In genomic region chr15:80317389-80318169, GRCh38 we compare ENCODE assay signal across 10 cellular contexts.
DNase-seq lines count a peak whose midpoint lies in the region; TF ChIP-seq lines count a peak whose summit lies in the region.
"Had no signal": no experiment of that assay in that cellular context is flagged by ENCODE, and none has a peak within 500 bp of the region (broad histone marks: within the 10 kb centered on the region; RNA-seq: fewer than 3 reads in every experiment).

No MANE protein-coding gene starts in this region.

- TF ChIP-seq EP300 in ovary (IDR thresholded peaks at IDR 0.05) = no peak

- no peak overlapping the region for H3K23ac ChIP-seq in trophoblast cell (ENCODE audit: low read length)

- H2AK5ac ChIP-seq in trophoblast cell (ENCODE audit: low read length) = no peak overlapping the region

- DNase-seq in GM04504 (ENCODE audit: low read depth) = peak; percentile 84
- DNase-seq in RPMI7951 (ENCODE audit: low read depth) = peak; percentile 84
- DNase-seq in fibroblast of peridontal ligament (ENCODE audit: extremely low read depth) = peak; percentile 84
- DNase-seq in trophoblast cell = peak; percentile 5 to 13
- no peak for DNase-seq in OCI-M2 (lab: John Stamatoyannopoulos, UW; ENCODE audit: unreplicated experiment)
- no peak for DNase-seq in NCI-H2196 treated with DMSO at 0.1 percent for 48 hours (lab: John Stamatoyannopoulos, UW; ENCODE audit: unreplicated experiment)
- no peak for DNase-seq in GM19240 (ENCODE audit: insufficient read length, low spot score)
- no peak for DNase-seq in ovary
- DNase-seq: cerebellar nuclear complex had no signal

- H2AFZ ChIP-seq in trophoblast cell (ENCODE audit: insufficient read depth, low read length, poor library complexity) = no peak overlapping the region

- H2BK120ac ChIP-seq in trophoblast cell (ENCODE audit: insufficient read depth, low read length, poor library complexity) = peak overlapping the region; percentile 28

- no peak overlapping the region for H3K18ac ChIP-seq in trophoblast cell (ENCODE audit: low read length)

- H3K4me3 ChIP-seq in trophoblast cell (ENCODE audit: low read depth, low read length) (no peak overlapping the region), ovary (no peak overlapping the region)
- H3K4me3 ChIP-seq: tibial nerve had no signal

- TF ChIP-seq POLR2A in ovary (IDR thresholded peaks at IDR 0.05) = no peak

- H3K9ac ChIP-seq in trophoblast cell (ENCODE audit: low read length) = no peak overlapping the region

- H3K4me2 ChIP-seq in trophoblast cell (ENCODE audit: low read length) = no peak overlapping the region

- H3K4me1 ChIP-seq in trophoblast cell (ENCODE audit: control insufficient read depth in 1 of 2, insufficient read depth in 2 of 2, low read length in 2 of 2) (no peaks in the 10 kb centered on the region), ovary (ENCODE audit: insufficient read depth) (no peaks in the 10 kb centered on the region)

- no peak for TF ChIP-seq CTCF in ovary (IDR thresholded peaks at IDR 0.05)

- no peak overlapping the region for H2BK12ac ChIP-seq in trophoblast cell (ENCODE audit: low read length)

- H3K36me3 ChIP-seq in trophoblast cell (ENCODE audit: control insufficient read depth in 1 of 2, insufficient read depth in 2 of 2, low read length in 2 of 2) (no peaks in the 10 kb centered on the region), ovary (no peaks in the 10 kb centered on the region)
- H3K36me3 ChIP-seq: tibial nerve had no signal

- H3K9me3 ChIP-seq in trophoblast cell (ENCODE audit: insufficient read depth, low read depth, low read length) = no peaks in the 10 kb centered on the region
- H3K9me3 ChIP-seq in ovary = no peaks in the 10 kb centered on the region
- H3K9me3 ChIP-seq: tibial nerve had no signal

- no peak overlapping the region for H4K8ac ChIP-seq in trophoblast cell (ENCODE audit: low read depth, low read length)

- H3K27ac ChIP-seq in trophoblast cell (ENCODE audit: low read depth, low read length) (no peak overlapping the region), ovary (no peak overlapping the region)

- H3K4ac ChIP-seq in trophoblast cell (ENCODE audit: low read depth, low read length) = no peak overlapping the region

- H4K12ac ChIP-seq in trophoblast cell (ENCODE audit: low read depth, low read length) = no peak overlapping the region

- no peak overlapping the region for H4K91ac ChIP-seq in trophoblast cell (ENCODE audit: low read depth, low read length)

- no peak overlapping the region for H2BK5ac ChIP-seq in trophoblast cell (ENCODE audit: low read depth, low read length, poor library complexity)

- no peaks in the 10 kb centered on the region for H3K79me2 ChIP-seq in trophoblast cell (ENCODE audit: control insufficient read depth, insufficient read depth, low read length, poor library complexity)

- no CpG with 5 or more reads among the region's 8 CpGs for WGBS in trophoblast cell (ENCODE audit: extremely low coverage, insufficient coverage, insufficient read length)
- 79 to 85% (median 80%) methylated on average over 8 of the region's 8 CpGs for WGBS in ovary, 3 donors

- intact Hi-C loops in ovary (cut with DNase I) = no loop called here

- no peaks in the 10 kb centered on the region for H3K27me3 ChIP-seq in trophoblast cell (ENCODE audit: insufficient read depth, low read length)
- no peaks in the 10 kb centered on the region for H3K27me3 ChIP-seq in ovary
- H3K27me3 ChIP-seq: tibial nerve had no signal

- no peaks in the 10 kb centered on the region for H3K79me1 ChIP-seq in trophoblast cell (ENCODE audit: low read length)

- no peak overlapping the region for H3K14ac ChIP-seq in trophoblast cell (ENCODE audit: low read length)

Comparison
In these comparisons a context has a peak if more than half of its experiments do, and no peak if none do; other contexts are left out.
1. DNase-seq: peak in GM04504 (single experiment), RPMI7951 (single experiment), fibroblast of peridontal ligament (single experiment) and trophoblast cell (2 of 2); none in OCI-M2 (single experiment), NCI-H2196 treated with DMSO at 0.1 percent for 48 hours (single experiment), GM19240 (single experiment) and ovary (0 of 5).